In the genomic region with DNA sequence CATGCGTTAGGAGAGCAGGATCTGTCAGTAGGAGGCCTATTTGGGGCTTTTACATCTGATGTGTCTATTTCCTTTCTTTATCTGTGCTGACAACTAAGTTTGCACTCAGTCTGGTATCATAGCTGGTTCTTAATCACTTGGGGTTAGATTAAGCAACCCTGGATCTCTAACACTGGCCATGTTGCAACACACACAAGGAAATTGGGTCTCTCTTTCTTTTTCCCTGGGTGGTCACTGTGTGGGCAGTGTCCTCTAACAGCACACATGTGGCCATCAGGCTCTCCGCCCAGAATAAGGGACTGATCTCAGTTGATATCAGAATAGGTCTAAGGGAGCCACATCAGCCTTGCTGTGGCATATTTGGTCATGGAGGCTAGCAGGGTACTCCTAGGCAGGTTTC, we compare ENCODE assay signal across 14 cellular contexts. TPM values are rescaled to one million over a fixed set of nuclear protein-coding genes. Genes with fewer than 3 reads are reported as not detected.
DNase-seq lines count a peak whose midpoint lies in the region; ATAC-seq, FAIRE-seq and TF ChIP-seq lines count a peak whose summit lies in the region.
"Had no signal": no experiment of that assay in that cellular context is flagged by ENCODE, and none has a peak within 500 bp of the region (broad histone marks: within the 10 kb centered on the region; RNA-seq: fewer than 3 reads in every experiment).

No MANE protein-coding gene starts in this region.

- no peaks in the 10 kb centered on the region for H3K4me1 Mint-ChIP-seq in stimulated activated naive CD8-positive, alpha-beta T cell treated with anti-CD3 and anti-CD28 coated beads, Interleukin-15, amount 100 ng/mL, for 72 hours
- H3K4me1 Mint-ChIP-seq: activated naive CD4-positive, alpha-beta T cell treated with anti-CD3 and anti-CD28 coated beads, Interleukin-2, amount 10 ng/mL, durations not matched to agents 7 days and 5 days had no signal

- intact Hi-C loops in sciatic nerve (cut with DNase I) = no loop called here

- peaks cover 8% of the 10 kb centered on the region for H3K27me3 Mint-ChIP-seq in stimulated activated naive CD8-positive, alpha-beta T cell treated with anti-CD3 and anti-CD28 coated beads, Interleukin-15, amount 100 ng/mL, for 72 hours

- no peak overlapping the region for H3K4me3 ChIP-seq in foreskin fibroblast (ENCODE audit: low read depth in 1 of 2, low read length in 2 of 2)
- H3K4me3 ChIP-seq: BLaER1 had no signal

- DNase-seq in GF-D8 (lab: John Stamatoyannopoulos, UW) (peak; percentile 45), SKM-1 (lab: John Stamatoyannopoulos, UW; ENCODE audit: unreplicated experiment) (peak; percentile 12), foreskin fibroblast (peak; percentile 69 to 79), sciatic nerve (ENCODE audit: low spot score) (no peak), DMS79 treated with DMSO at 0.1 percent for 48 hours (lab: John Stamatoyannopoulos, UW) (no peak), GM12891 (ENCODE audit: insufficient read length, low spot score) (no peak)
- DNase-seq in stimulated activated naive CD8-positive, alpha-beta T cell treated with anti-CD3 and anti-CD28 coated beads, Interleukin-15, amount 100 ng/mL, for 72 hours = no peak
- DNase-seq: activated CD8-positive, alpha-beta T cell treated with anti-CD3 and anti-CD28 coated beads for 36 hours; activated naive CD4-positive, alpha-beta T cell treated with anti-CD3 and anti-CD28 coated beads, Interleukin-2, amount 10 ng/mL, durations not matched to agents 7 days and 5 days; NCI-H510A treated with DMSO at 0.1 percent for 48 hours had no signal

- TF ChIP-seq CTCF in foreskin fibroblast (IDR thresholded peaks at IDR 0.05; ENCODE audit: low read depth, low read length) = no peak

- no peak overlapping the region for H3K27ac Mint-ChIP-seq in stimulated activated naive CD8-positive, alpha-beta T cell treated with anti-CD3 and anti-CD28 coated beads, Interleukin-15, amount 100 ng/mL, for 72 hours
- H3K27ac Mint-ChIP-seq: activated CD8-positive, alpha-beta T cell treated with anti-CD3 and anti-CD28 coated beads for 36 hours; activated naive CD4-positive, alpha-beta T cell treated with anti-CD3 and anti-CD28 coated beads, Interleukin-2, amount 10 ng/mL, durations not matched to agents 7 days and 5 days had no signal

- ATAC-seq in sciatic nerve = peak; percentile 95
- no peak for ATAC-seq in GM21737 (IDR thresholded peaks at IDR 0.05; ENCODE audit: unreplicated experiment)
- no peak for ATAC-seq in stimulated activated naive CD8-positive, alpha-beta T cell treated with anti-CD3 and anti-CD28 coated beads, Interleukin-15, amount 100 ng/mL, for 72 hours
- ATAC-seq: activated CD8-positive, alpha-beta T cell treated with anti-CD3 and anti-CD28 coated beads for 36 hours had no signal

- no peak overlapping the region for H3K4me3 Mint-ChIP-seq in stimulated activated naive CD8-positive, alpha-beta T cell treated with anti-CD3 and anti-CD28 coated beads, Interleukin-15, amount 100 ng/mL, for 72 hours
- H3K4me3 Mint-ChIP-seq: activated CD8-positive, alpha-beta T cell treated with anti-CD3 and anti-CD28 coated beads for 36 hours; activated naive CD4-positive, alpha-beta T cell treated with anti-CD3 and anti-CD28 coated beads, Interleukin-2, amount 10 ng/mL, durations not matched to agents 7 days and 5 days had no signal

- TF ChIP-seq POLR2A in GM12891 (IDR thresholded peaks at IDR 0.05; ENCODE audit: low read depth, low read length) = no peak

- no peaks in the 10 kb centered on the region for H3K9me3 Mint-ChIP-seq in stimulated activated naive CD8-positive, alpha-beta T cell treated with anti-CD3 and anti-CD28 coated beads, Interleukin-15, amount 100 ng/mL, for 72 hours
- H3K9me3 Mint-ChIP-seq: activated CD8-positive, alpha-beta T cell treated with anti-CD3 and anti-CD28 coated beads for 36 hours; activated naive CD4-positive, alpha-beta T cell treated with anti-CD3 and anti-CD28 coated beads, Interleukin-2, amount 10 ng/mL, durations not matched to agents 7 days and 5 days had no signal

- no peak for FAIRE-seq in GM12891 (lab: Jason Lieb, UNC)
- FAIRE-seq: G401.6, urothelium cell line had no signal

TF ChIP-seq in GM12891, 5 proteins besides CTCF, POLR2A, EP300 and RAD21:
- no peak for TF ChIP-seq POLR2AphosphoS5 (IDR thresholded peaks at IDR 0.05; ENCODE audit: low read depth, low read length)

RNA-seq across cellular contexts. Expression of gene IGFBP7, which starts 38.8 kb away (rescaled TPM):
- total RNA-seq in sciatic nerve = 482 TPM
- polyA plus RNA-seq in GM12891 (2012; ENCODE audit: low read depth, missing spikeins) = 0.18 TPM
- total RNA-seq: activated CD8-positive, alpha-beta T cell treated with anti-CD3 and anti-CD28 coated beads for 36 hours had no signal

Comparison
In these comparisons a context has a peak if more than half of its experiments do, and no peak if none do; other contexts are left out.
1. DNase-seq: peak in GF-D8 (single experiment), SKM-1 (single experiment) and foreskin fibroblast (2 of 2); none in sciatic nerve (single experiment), DMS79 treated with DMSO at 0.1 percent for 48 hours (single experiment), stimulated activated naive CD8-positive, alpha-beta T cell treated with anti-CD3 and anti-CD28 coated beads, Interleukin-15, amount 100 ng/mL, for 72 hours (0 of 2) and GM12891 (single experiment).